In genomic region chr5:153520952-153521351, GRCh38 we compare ENCODE assay signal across 27 cellular contexts. TPM values are rescaled to one million over a fixed set of nuclear protein-coding genes. Genes with fewer than 3 reads are reported as not detected.
A peak's percentile ranks its signal among the peaks of the same experiment; 100 is the strongest.
DNase-seq lines count a peak whose midpoint lies in the region; FAIRE-seq and TF ChIP-seq lines count a peak whose summit lies in the region.
"Had no signal": no experiment of that assay in that cellular context is flagged by ENCODE, and none has a peak within 500 bp of the region (broad histone marks: within the 10 kb centered on the region; RNA-seq: fewer than 3 reads in every experiment).

No MANE protein-coding gene starts in this region.

- POLR2A ChIA-PET in H1 (lab: Charles Lee; ENCODE audit: partially characterized antibody) = no interaction called here
- POLR2A ChIA-PET in CD4-positive, alpha-beta memory T cell (lab: Charles Lee; ENCODE audit: partially characterized antibody) = no interaction called here
- POLR2A ChIA-PET in CD8-positive, alpha-beta memory T cell (lab: Charles Lee) = no interaction called here

- WGBS in H1 (ENCODE audit: extremely low coverage in 1 of 2, insufficient coverage in 1 of 2, insufficient read length in 1 of 2, insufficient replicate concordance in 2 of 2, low coverage in 1 of 2, low lambda C conversion rate in 2 of 2, missing lambda C conversion rate in 1 of 2), 2 experiments = 93% methylated on average over 2 of the region's 2 CpGs; no CpG with 5 or more reads in 1 of the 2 experiments
- 61% methylated on average over 2 of the region's 2 CpGs for WGBS in mesenchymal stem cell
- WGBS in H9 (ENCODE audit: extremely low coverage, insufficient read length, low lambda C conversion rate) = no CpG with 5 or more reads among the region's 2 CpGs

- no peaks in the 10 kb centered on the region for H3K27me3 ChIP-seq in H1 (replicated peaks in 1 of 4; ENCODE audit: control insufficient read depth in 3 of 4, extremely low read depth in 1 of 4, insufficient read depth in 3 of 4, low read length in 3 of 4)
- no peaks in the 10 kb centered on the region for H3K27me3 ChIP-seq in mesenchymal stem cell (ENCODE audit: control insufficient read depth in 1 of 2, insufficient read depth in 1 of 2, low read length in 2 of 2)
- H3K27me3 ChIP-seq in H7 (ENCODE audit: control insufficient read depth, insufficient read depth, low read length) = no peaks in the 10 kb centered on the region
- H3K27me3 ChIP-seq in CD4-positive, alpha-beta memory T cell (ENCODE audit: insufficient read depth, low read length) = no peaks in the 10 kb centered on the region
- H3K27me3 ChIP-seq in CD8-positive, alpha-beta memory T cell (ENCODE audit: insufficient read depth, low read length, poor library complexity, severe bottlenecking) = no peaks in the 10 kb centered on the region
- no peaks in the 10 kb centered on the region for H3K27me3 ChIP-seq in H9 (ENCODE audit: insufficient read depth, low read length)
- H3K27me3 ChIP-seq: hepatocyte, tibial artery had no signal

- H3K18ac ChIP-seq in H1 (ENCODE audit: extremely low read depth, low read length) (no peak overlapping the region), mesenchymal stem cell (ENCODE audit: low read depth in 1 of 2, low read length in 2 of 2) (no peak overlapping the region), H9 (ENCODE audit: insufficient read length, low read depth, low read length) (no peak overlapping the region)

- CTCF ChIA-PET in H1 (lab: Charles Lee; ENCODE audit: partially characterized antibody) = interaction anchor here (0.7 to 1.6 kb wide), 5 partner anchors 11 to 454 kb away, joined by 3 to 5 read pairs (median 3); no protein-coding TSS in a partner anchor
- CTCF ChIA-PET in CD4-positive, alpha-beta memory T cell (lab: Charles Lee; ENCODE audit: partially characterized antibody) = interaction anchor here (0.6 to 1.3 kb wide), 2 partner anchors 15 to 1064 kb away, joined by 3 read pairs; no protein-coding TSS in a partner anchor
- CTCF ChIA-PET in CD8-positive, alpha-beta memory T cell (lab: Charles Lee) = no interaction called here

- TF ChIP-seq POLR2A in H1 (IDR thresholded peaks at IDR 0.05; ENCODE audit: control extremely low read depth in 1 of 2, low read depth in 2 of 2, low read length in 2 of 2) = no peak

- no peaks in the 10 kb centered on the region for H3K4me1 Mint-ChIP-seq in CD4-positive, alpha-beta memory T cell
- no peaks in the 10 kb centered on the region for H3K4me1 Mint-ChIP-seq in CD8-positive, alpha-beta memory T cell
- H3K4me1 Mint-ChIP-seq in H9 = peaks cover 39 to 43% of the 10 kb centered on the region in 2 experiments
- H3K4me1 Mint-ChIP-seq: CD4-positive, CD25-positive, alpha-beta regulatory T cell had no signal

- H3K23ac ChIP-seq in H1 (ENCODE audit: insufficient read length) (no peak overlapping the region), mesenchymal stem cell (ENCODE audit: low read length in 2 of 2) (no peak overlapping the region), H9 (ENCODE audit: insufficient read length, low read depth, low read length) (no peak overlapping the region)

- no peak overlapping the region for H3K4me3 Mint-ChIP-seq in CD4-positive, alpha-beta memory T cell
- H3K4me3 Mint-ChIP-seq in CD8-positive, alpha-beta memory T cell = no peak overlapping the region
- H3K4me3 Mint-ChIP-seq in H9 = no peak overlapping the region
- H3K4me3 Mint-ChIP-seq: CD4-positive, CD25-positive, alpha-beta regulatory T cell; stimulated activated naive CD8-positive, alpha-beta T cell treated with anti-CD3 and anti-CD28 coated beads, Interleukin-15, Interleukin-2, amounts not matched to agents 100 ng/mL and 50 ng/mL, for 24 hours; T-helper 2 cell treated with Interferon-gamma antibody and Interleukin-4, amounts not matched to agents 5 μg/mL and 100 μg/mL, for 36 hours; WTC11 had no signal

- DNase-seq in AG20443 (ENCODE audit: low spot score) (peak; percentile 29), NCI-H226 (peak; percentile 29), H1 (ENCODE audit: low read depth in 1 of 2, low spot score in 2 of 2) (no peak), mesenchymal stem cell (peak; percentile 38), H7 (no peak), H9 (no peak)
- no peak for DNase-seq in CD4-positive, alpha-beta memory T cell
- DNase-seq in CD8-positive, alpha-beta memory T cell = no peak
- DNase-seq: ACHN; activated CD4-positive, alpha-beta T cell treated with anti-CD3 and anti-CD28 coated beads, Interleukin-2, amount 50 U/mL, for 4 hours; amygdala; CD4-positive, CD25-positive, alpha-beta regulatory T cell; DMS153; effector CD8-positive, alpha-beta T cell; NCI-H2029; NCI-H446; stimulated activated CD4-positive, alpha-beta T cell treated with anti-CD3 and anti-CD28 coated beads, Interleukin-2, amount 100 ng/mL, for 48 hours; tibial artery had no signal

- H2BK5ac ChIP-seq in H1 (ENCODE audit: low read depth, low read length) (no peak overlapping the region), mesenchymal stem cell (ENCODE audit: low read depth, low read length, poor library complexity, severe bottlenecking) (no peak overlapping the region), H9 (ENCODE audit: insufficient read length, low read length) (no peak overlapping the region)

- H2AFZ ChIP-seq in H1 (ENCODE audit: low read length) (peak overlapping the region; percentile 33; the same call in 1 of the 2 replicates), mesenchymal stem cell (ENCODE audit: low read depth, low read length) (peak overlapping the region; percentile 29), H9 (ENCODE audit: low read length) (no peak overlapping the region)
- H2AFZ ChIP-seq: hepatocyte had no signal

- H3K4me1 ChIP-seq in H1 (replicated peaks in 1 of 4; ENCODE audit: control insufficient read depth in 3 of 4, insufficient read depth in 4 of 4, low read length in 3 of 4) = peaks cover 9 to 15% (median 13%) of the 10 kb centered on the region in 4 experiments
- peaks cover 8% of the 10 kb centered on the region for H3K4me1 ChIP-seq in mesenchymal stem cell (ENCODE audit: control insufficient read depth, insufficient read depth, low read depth, low read length)
- no peaks in the 10 kb centered on the region for H3K4me1 ChIP-seq in CD4-positive, alpha-beta memory T cell (ENCODE audit: insufficient read depth, low read length)
- no peaks in the 10 kb centered on the region for H3K4me1 ChIP-seq in CD8-positive, alpha-beta memory T cell (ENCODE audit: insufficient read depth, low read length)
- H3K4me1 ChIP-seq in H9 (ENCODE audit: insufficient read depth, low read length) = peaks cover 11% of the 10 kb centered on the region; the same call in 1 of the 2 replicates

- no peaks in the 10 kb centered on the region for H4K20me1 ChIP-seq in H1 (replicated peaks in 1 of 2; ENCODE audit: control insufficient read depth in 1 of 2, insufficient read depth in 2 of 2, low read length in 2 of 2)
- no peaks in the 10 kb centered on the region for H4K20me1 ChIP-seq in H9 (ENCODE audit: control insufficient read depth, insufficient read depth, insufficient read length)

- H3K23me2 ChIP-seq in H1 (ENCODE audit: low read depth, low read length) = no peaks in the 10 kb centered on the region
- no peaks in the 10 kb centered on the region for H3K23me2 ChIP-seq in H9 (ENCODE audit: insufficient read length, low read depth, low read length, poor library complexity, severe bottlenecking)

- H3K4ac ChIP-seq in H1 (replicated peaks; ENCODE audit: insufficient read length, low read depth, low read length) = no peak overlapping the region
- no peak overlapping the region for H3K4ac ChIP-seq in mesenchymal stem cell (ENCODE audit: low read depth in 1 of 2, low read length in 2 of 2)
- no peak overlapping the region for H3K4ac ChIP-seq in H9 (ENCODE audit: low read depth, low read length)

- no peak overlapping the region for H3K27ac Mint-ChIP-seq in CD4-positive, alpha-beta memory T cell
- no peak overlapping the region for H3K27ac Mint-ChIP-seq in CD8-positive, alpha-beta memory T cell
- 0 out of 7 replicates have a peak overlapping the region, but pooled peaks of 1 of the 3 experiments have one; percentile 34 for H3K27ac Mint-ChIP-seq in H9
- H3K27ac Mint-ChIP-seq: CD4-positive, CD25-positive, alpha-beta regulatory T cell; stimulated activated naive CD8-positive, alpha-beta T cell treated with anti-CD3 and anti-CD28 coated beads, Interleukin-15, Interleukin-2, amounts not matched to agents 100 ng/mL and 50 ng/mL, for 24 hours; T-helper 2 cell treated with Interferon-gamma antibody and Interleukin-4, amounts not matched to agents 5 μg/mL and 100 μg/mL, for 36 hours; WTC11 had no signal

- H4K91ac ChIP-seq in H1 (replicated peaks; ENCODE audit: insufficient read length, low read length) = peak overlapping the region; percentile 33
- no peak overlapping the region for H4K91ac ChIP-seq in mesenchymal stem cell (ENCODE audit: low read length)
- H4K91ac ChIP-seq in H9 (ENCODE audit: insufficient read length, low read depth, low read length) = no peak overlapping the region

- H3K4me3 ChIP-seq in H1 (ENCODE audit: extremely low read depth in 1 of 4, insufficient read depth in 2 of 4, low read depth in 3 of 4, low read length in 4 of 4) = no peak overlapping the region
- H3K4me3 ChIP-seq in mesenchymal stem cell (ENCODE audit: insufficient read depth in 1 of 2, low read depth in 1 of 2, low read length in 2 of 2) = no peak overlapping the region
- no peak overlapping the region for H3K4me3 ChIP-seq in H7 (ENCODE audit: insufficient read depth, low read depth, low read length)
- no peak overlapping the region for H3K4me3 ChIP-seq in CD4-positive, alpha-beta memory T cell (ENCODE audit: low read length in 2 of 2)
- no peak overlapping the region for H3K4me3 ChIP-seq in CD8-positive, alpha-beta memory T cell (ENCODE audit: low read length)
- H3K4me3 ChIP-seq: GM12878, hepatocyte, K562, lung, SK-N-MC, tibial artery had no signal

- no peak for TF ChIP-seq RAD21 in H1 (IDR thresholded peaks at IDR 0.05 in 1 of 2, conservative IDR thresholded peaks at IDR 0.05 in 1 of 2; ENCODE audit: low read depth in 2 of 2, low read length in 2 of 2)

- H3K27ac ChIP-seq in H1 (ENCODE audit: low read depth, low read length) (no peak overlapping the region), mesenchymal stem cell (ENCODE audit: low read length, poor library complexity, severe bottlenecking) (peak overlapping the region; percentile 6), H9 (ENCODE audit: insufficient read length, low read depth, low read length) (no peak overlapping the region)
- H3K27ac ChIP-seq in CD4-positive, alpha-beta memory T cell (ENCODE audit: low read depth, low read length) = no peak overlapping the region
- H3K27ac ChIP-seq in CD8-positive, alpha-beta memory T cell (ENCODE audit: low read depth, low read length) = no peak overlapping the region
- H3K27ac ChIP-seq: hepatocyte, SK-N-MC had no signal

- H4K5ac ChIP-seq in H1 (ENCODE audit: insufficient read length, low read depth, low read length) = no peak overlapping the region
- H4K5ac ChIP-seq in H9 (ENCODE audit: insufficient read length, low read depth, low read length) = no peak overlapping the region

- no peaks in the 10 kb centered on the region for H3K36me3 ChIP-seq in H1 (ENCODE audit: control insufficient read depth in 2 of 4, insufficient read depth in 4 of 4, low read length in 3 of 4)
- no peaks in the 10 kb centered on the region for H3K36me3 ChIP-seq in mesenchymal stem cell (ENCODE audit: control insufficient read depth in 1 of 2, insufficient read depth in 2 of 2, low read depth in 1 of 2, low read length in 2 of 2)
- no peaks in the 10 kb centered on the region for H3K36me3 ChIP-seq in H7 (replicated peaks; ENCODE audit: control insufficient read depth, insufficient read depth, low read length)
- H3K36me3 ChIP-seq in CD4-positive, alpha-beta memory T cell (ENCODE audit: insufficient read depth, low read length) = no peaks in the 10 kb centered on the region
- H3K36me3 ChIP-seq in CD8-positive, alpha-beta memory T cell (ENCODE audit: insufficient read depth, low read length) = no peaks in the 10 kb centered on the region
- H3K36me3 ChIP-seq: tibial artery had no signal

- H3T11ph ChIP-seq in H9 (ENCODE audit: low read length) = no peak overlapping the region

- no peak overlapping the region for H3K56ac ChIP-seq in H1 (replicated peaks; ENCODE audit: insufficient read length, low read depth, low read length)
- H3K56ac ChIP-seq in H9 (ENCODE audit: insufficient read length, low read depth, low read length) = no peak overlapping the region

- H3K27me3 Mint-ChIP-seq in CD4-positive, alpha-beta memory T cell = peaks cover 2 to 6% of the 10 kb centered on the region in 2 donors
- H3K27me3 Mint-ChIP-seq in CD8-positive, alpha-beta memory T cell = no peaks in the 10 kb centered on the region
- no peaks in the 10 kb centered on the region for H3K27me3 Mint-ChIP-seq in H9 (ENCODE audit: low read depth)
- H3K27me3 Mint-ChIP-seq: CD4-positive, CD25-positive, alpha-beta regulatory T cell; stimulated activated naive CD8-positive, alpha-beta T cell treated with anti-CD3 and anti-CD28 coated beads, Interleukin-15, Interleukin-2, amounts not matched to agents 100 ng/mL and 50 ng/mL, for 24 hours had no signal

- peaks cover 0 to 3% (median 0%) of the 10 kb centered on the region in 8 donors for H3K9me3 Mint-ChIP-seq in CD4-positive, alpha-beta memory T cell
- H3K9me3 Mint-ChIP-seq in CD8-positive, alpha-beta memory T cell = peaks cover 0 to 3% (median 0%) of the 10 kb centered on the region in 5 donors
- H3K9me3 Mint-ChIP-seq in H9 = no peaks in the 10 kb centered on the region; a peak in 1 of 5 replicates
- H3K9me3 Mint-ChIP-seq: CD4-positive, CD25-positive, alpha-beta regulatory T cell; stimulated activated naive CD8-positive, alpha-beta T cell treated with anti-CD3 and anti-CD28 coated beads, Interleukin-15, Interleukin-2, amounts not matched to agents 100 ng/mL and 50 ng/mL, for 24 hours; T-helper 2 cell treated with Interferon-gamma antibody and Interleukin-4, amounts not matched to agents 5 μg/mL and 100 μg/mL, for 36 hours; WTC11 had no signal

- 0 out of 2 replicates have a peak overlapping the region, but pooled peaks have one; percentile 1 for H2AK5ac ChIP-seq in H1 (ENCODE audit: low read depth, low read length)
- H2AK5ac ChIP-seq in mesenchymal stem cell (ENCODE audit: low read length, severe bottlenecking) = no peak overlapping the region
- H2AK5ac ChIP-seq in H9 (ENCODE audit: insufficient read length, low read length) = no peak overlapping the region

- no peak overlapping the region for H2BK20ac ChIP-seq in H1 (ENCODE audit: low read length)
- H2BK20ac ChIP-seq in H9 (ENCODE audit: low read depth, low read length, poor library complexity, severe bottlenecking) = no peak overlapping the region

- no peak overlapping the region for H2BK15ac ChIP-seq in H1 (ENCODE audit: low read length)
- no peak overlapping the region for H2BK15ac ChIP-seq in mesenchymal stem cell (ENCODE audit: low read depth, poor library complexity, severe bottlenecking)
- no peak overlapping the region for H2BK15ac ChIP-seq in H9 (ENCODE audit: low read depth, low read length)

- no peak for FAIRE-seq in H1 (lab: Jason Lieb, UNC)
- FAIRE-seq: GM12878, K562, keratinocyte had no signal

- H3K79me2 ChIP-seq in H1 (ENCODE audit: control insufficient read depth in 1 of 2, insufficient read depth in 2 of 2, low read length in 2 of 2) = no peaks in the 10 kb centered on the region
- H3K79me2 ChIP-seq in H9 (ENCODE audit: insufficient read depth, low read length) = no peaks in the 10 kb centered on the region
- H3K79me2 ChIP-seq: hepatocyte had no signal

- H3K9ac ChIP-seq in H1 (replicated peaks in 1 of 4; ENCODE audit: extremely low read depth in 1 of 4, low read depth in 3 of 4, low read length in 3 of 4) (no peak overlapping the region), mesenchymal stem cell (ENCODE audit: low read length) (no peak overlapping the region), H9 (ENCODE audit: extremely low read depth, insufficient read length, low read length) (no peak overlapping the region)

- TF ChIP-seq CTCF in H1 (IDR thresholded peaks at IDR 0.05; ENCODE audit: control extremely low read depth in 1 of 3, insufficient read depth in 1 of 3, low read depth in 1 of 3, low read length in 3 of 3) (no peak), H9 (conservative IDR thresholded peaks at IDR 0.05) (no peak)

- peak overlapping the region; percentile 66 for H2BK120ac ChIP-seq in H1 (replicated peaks; ENCODE audit: low read depth, low read length)
- no peak overlapping the region for H2BK120ac ChIP-seq in mesenchymal stem cell (ENCODE audit: low read depth, low read length)
- no peak overlapping the region for H2BK120ac ChIP-seq in H9 (ENCODE audit: low read depth, low read length, poor library complexity, severe bottlenecking)

- H2BK12ac ChIP-seq in H1 (ENCODE audit: low read depth, low read length) = no peak overlapping the region
- no peak overlapping the region for H2BK12ac ChIP-seq in mesenchymal stem cell (ENCODE audit: low read length in 2 of 2)
- H2BK12ac ChIP-seq in H9 (ENCODE audit: insufficient read length, low read depth, low read length) = no peak overlapping the region

- H3K4me2 ChIP-seq in H1 (ENCODE audit: insufficient read depth in 1 of 2, low read depth in 2 of 2, low read length in 2 of 2) (no peak overlapping the region), mesenchymal stem cell (ENCODE audit: low read length, poor library complexity, severe bottlenecking) (no peak overlapping the region), H9 (ENCODE audit: insufficient read depth, insufficient read length, low read length) (no peak overlapping the region)
- H3K4me2 ChIP-seq: hepatocyte had no signal

- TF ChIP-seq EP300 in H1 (IDR thresholded peaks at IDR 0.05; ENCODE audit: borderline replicate concordance in 1 of 2, low read depth in 2 of 2, low read length in 2 of 2) = no peak

- H3K79me1 ChIP-seq in H1 (ENCODE audit: low read depth, low read length) (no peaks in the 10 kb centered on the region), mesenchymal stem cell (replicated peaks; ENCODE audit: low read length, poor library complexity, severe bottlenecking) (no peaks in the 10 kb centered on the region), H9 (ENCODE audit: insufficient read depth, low read depth, low read length, poor library complexity, severe bottlenecking) (no peaks in the 10 kb centered on the region)

- no peak overlapping the region for H3K14ac ChIP-seq in H1 (ENCODE audit: insufficient read length)
- no peak overlapping the region for H3K14ac ChIP-seq in mesenchymal stem cell (ENCODE audit: low read length in 2 of 2)
- H3K14ac ChIP-seq in H9 (ENCODE audit: insufficient read depth, low read length) = no peak overlapping the region

- H3K9me3 ChIP-seq in H1 (ENCODE audit: insufficient read depth in 2 of 2, low read depth in 1 of 2, low read length in 1 of 2) (no peaks in the 10 kb centered on the region), mesenchymal stem cell (ENCODE audit: control insufficient read depth, low read length) (no peaks in the 10 kb centered on the region), H9 (ENCODE audit: control insufficient read depth, low read depth, low read length) (no peaks in the 10 kb centered on the region)
- H3K9me3 ChIP-seq in CD4-positive, alpha-beta memory T cell (ENCODE audit: control insufficient read depth in 1 of 2, low read length in 2 of 2) = no peaks in the 10 kb centered on the region
- H3K9me3 ChIP-seq in CD8-positive, alpha-beta memory T cell (ENCODE audit: low read length) = no peaks in the 10 kb centered on the region
- H3K9me3 ChIP-seq: tibial artery had no signal

- H4K8ac ChIP-seq in H1 (ENCODE audit: extremely low read depth, insufficient read depth, low read length) (no peak overlapping the region), mesenchymal stem cell (ENCODE audit: low read length) (no peak overlapping the region), H9 (replicated peaks; ENCODE audit: insufficient read length, low read depth, low read length) (no peak overlapping the region)

- intact Hi-C loops in CD4-positive, alpha-beta memory T cell (cut with micrococcal nuclease) = no loop called here

- H3K36me3 Mint-ChIP-seq in CD4-positive, alpha-beta memory T cell = no peaks in the 10 kb centered on the region
- H3K36me3 Mint-ChIP-seq in CD8-positive, alpha-beta memory T cell = no peaks in the 10 kb centered on the region
- H3K36me3 Mint-ChIP-seq in H9 (ENCODE audit: insufficient read depth in 1 of 3, low read depth in 3 of 3) = no peaks in the 10 kb centered on the region; a peak in 1 of 7 replicates
- H3K36me3 Mint-ChIP-seq: CD4-positive, CD25-positive, alpha-beta regulatory T cell; WTC11 had no signal

RNA-seq across cellular contexts. Expression of gene GRIA1, which starts 30.5 kb away (rescaled TPM):
- 1.1 and 2.5 TPM in 2 replicates for total RNA-seq in H1 (2021; fragmentation: NEBNext Ultra II Directional; extraction: Animal tissue kit (Norgen Biotek cat#: 25700))
- 0.97 and 1.1 TPM in 2 replicates for polyA plus RNA-seq in H1 (2011; rRNA removed)
- 0.59 TPM for polyA plus RNA-seq in H1 (2011; cell fraction: cytosol; rRNA removed)
- 2.8 TPM for polyA plus RNA-seq in H1 (2011; cell fraction: nucleus; rRNA removed)
- polyA plus RNA-seq in H1 (2012, experiment 1 of 2) = 0.80 to 1.4 TPM (median 1.1 TPM) in 4 replicates
- 0.09 TPM for polyA plus RNA-seq in H1 (2012, experiment 2 of 2)
- 1.3 TPM for polyA plus RNA-seq in H1 (2013, experiment 1 of 2)
- polyA plus RNA-seq in H1 (2013, experiment 2 of 2) = 0.81 TPM
- 5.0 and 8.0 TPM in 2 replicates for polyA minus RNA-seq in H1 (2011; rRNA and poly(A)+ RNA removed)
- polyA minus RNA-seq in H1 (2011; cell fraction: cytosol; rRNA and poly(A)+ RNA removed) = 0.88 TPM
- 18.6 TPM for polyA minus RNA-seq in H1 (2011; cell fraction: nucleus; rRNA and poly(A)+ RNA removed)
- 11.6 TPM for polyA plus RNA-seq in mesenchymal stem cell (2013, experiment 1 of 2)
- polyA plus RNA-seq in mesenchymal stem cell (2013, experiment 2 of 2) = 10.7 TPM
- 0.28 and 0.44 TPM in 2 replicates for total RNA-seq in H7 (2014; rRNA removed; shearing (Covaris generic))
- total RNA-seq in CD4-positive, alpha-beta memory T cell = not detected
- not detected for polyA plus RNA-seq in CD4-positive, alpha-beta memory T cell
- total RNA-seq in CD8-positive, alpha-beta memory T cell = not detected
- not detected for polyA plus RNA-seq in CD8-positive, alpha-beta memory T cell
- total RNA-seq in H9 (2021) = 0.31 and 0.52 TPM in 2 replicates
- total RNA-seq: CD4-positive, CD25-positive, alpha-beta regulatory T cell; K562 had no signal
- polyA plus RNA-seq: CD4-positive, CD25-positive, alpha-beta regulatory T cell; K562; keratinocyte had no signal

Comparison
In these comparisons a context has a peak if more than half of its experiments do, and no peak if none do; other contexts are left out.
1. DNase-seq: peak in AG20443 (single experiment), NCI-H226 (single experiment) and mesenchymal stem cell (single experiment); none in H1 (0 of 2), H7 (single experiment), CD4-positive, alpha-beta memory T cell (0 of 5), CD8-positive, alpha-beta memory T cell (0 of 5) and H9 (single experiment).